ENCODE assay signal across 8 cellular contexts in the genomic region with DNA sequence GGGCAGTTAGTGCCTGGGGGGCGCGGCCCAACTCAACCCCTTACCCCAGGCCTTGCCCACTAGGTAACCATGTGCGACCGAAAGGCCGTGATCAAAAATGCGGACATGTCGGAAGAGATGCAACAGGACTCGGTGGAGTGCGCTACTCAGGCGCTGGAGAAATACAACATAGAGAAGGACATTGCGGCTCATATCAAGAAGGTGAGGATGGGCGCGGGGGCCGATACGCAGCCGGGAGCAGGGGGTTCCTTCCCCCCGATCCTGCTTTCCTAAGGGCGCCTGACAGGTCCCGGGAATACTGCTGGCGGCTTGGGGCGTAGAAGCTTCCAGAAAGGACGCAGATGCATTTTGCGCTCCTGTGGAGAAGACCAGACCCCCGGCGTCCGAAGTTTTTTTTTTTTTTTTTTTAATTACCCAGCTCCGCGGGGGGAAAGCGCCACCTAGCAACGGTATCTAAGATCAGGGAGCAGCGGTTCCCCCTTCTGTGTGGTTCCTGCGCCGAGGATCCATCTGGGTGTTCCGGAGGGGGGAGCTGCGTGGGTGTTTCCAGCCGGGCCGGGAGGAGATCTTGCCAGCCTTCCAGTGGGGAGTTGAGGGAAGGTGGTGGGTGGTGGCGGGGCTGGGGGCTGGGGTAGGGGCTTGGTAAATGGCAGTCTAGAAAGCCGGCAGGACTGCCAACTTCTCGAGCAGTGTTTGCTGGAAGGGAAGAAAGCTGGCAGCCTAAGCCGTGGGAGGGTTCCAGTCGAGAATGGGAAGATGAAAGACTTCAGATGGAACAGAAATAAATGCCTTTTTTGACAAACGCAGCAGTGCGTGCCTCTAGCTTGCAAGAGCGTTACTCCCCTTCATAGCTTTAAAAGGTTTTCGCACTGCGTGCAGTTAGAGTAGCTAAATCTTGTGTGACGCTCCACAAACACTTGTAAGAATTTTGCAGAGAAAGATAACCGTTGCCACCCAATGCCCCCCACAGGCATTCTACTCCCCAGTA. TPM values are rescaled to one million over a fixed set of nuclear protein-coding genes. Genes with fewer than 3 reads are reported as not detected.
A peak's percentile ranks its signal among the peaks of the same experiment; 100 is the strongest.
DNase-seq lines count a peak whose midpoint lies in the region; ATAC-seq and TF ChIP-seq lines count a peak whose summit lies in the region.

No MANE protein-coding gene starts in this region.

- TF ChIP-seq CTCF in MM.1S (IDR thresholded peaks at IDR 0.05; ENCODE audit: low read length): no peak
- TF ChIP-seq CTCF in activated B cell treated with CpG ODN at 0.5 μM for 24 hours (IDR thresholded peaks at IDR 0.05): no peak

- no peaks in the 10 kb centered on the region for H4K20me1 ChIP-seq in MM.1S (ENCODE audit: insufficient read depth, low read length)

- peak overlapping the region; percentile 74 for H3K4me2 ChIP-seq in MM.1S (ENCODE audit: low read depth, low read length)

- H3K4me1 Mint-ChIP-seq in activated B cell treated with CpG ODN at 0.5 μM for 24 hours: peaks cover 29% of the 10 kb centered on the region

- DNase-seq in COLO829 (ENCODE audit: low spot score) (peak; percentile 40), MM.1S (peak; percentile 27), activated B cell treated with CpG ODN at 0.5 μM for 24 hours (no peak), cerebellar cortex (ENCODE audit: low spot score) (peak; percentile 77), kidney tubule cell (ENCODE audit: low spot score) (peak; percentile 45), mesenteric fat pad (ENCODE audit: low spot score) (no peak)
- peak; percentile 64 for DNase-seq in stimulated activated CD4-positive, alpha-beta T cell treated with anti-CD3 and anti-CD28 coated beads, Interleukin-15, amount 100 ng/mL, for 24 hours

- H3K36me3 ChIP-seq in MM.1S (replicated peaks; ENCODE audit: insufficient read depth, low read length): no peaks in the 10 kb centered on the region

- intact Hi-C loops in activated B cell treated with CpG ODN at 0.5 μM for 24 hours (cut with micrococcal nuclease): loop anchor here (1.0 to 2.0 kb wide), 8 partner anchors 33 to 408 kb away; partner anchors contain the start of genes COQ5, GATC, POP5 and RNF10

- no peaks in the 10 kb centered on the region for H3K4me1 ChIP-seq in MM.1S (ENCODE audit: low read length)

- H3K27ac Mint-ChIP-seq in activated B cell treated with CpG ODN at 0.5 μM for 24 hours: peak overlapping the region; percentile 91

- CTCF ChIA-PET in activated B cell treated with CpG ODN at 0.5 μM for 24 hours (lab: Charles Lee): interaction anchor here (1.0 to 3.2 kb wide), 5 partner anchors 27 to 140 kb away, joined by 3 to 16 read pairs (median 4); partner anchors contain the start of genes COX6A1 and SRSF9

- H3K9me2 ChIP-seq in MM.1S (replicated peaks; ENCODE audit: insufficient read depth, low read length): no peaks in the 10 kb centered on the region

- H3K9me3 Mint-ChIP-seq in activated B cell treated with CpG ODN at 0.5 μM for 24 hours: no peaks in the 10 kb centered on the region

- POLR2A ChIA-PET in activated B cell treated with CpG ODN at 0.5 μM for 24 hours (lab: Charles Lee): interaction anchor here (0.5 to 3.3 kb wide), 22 partner anchors 11 to 1392 kb away, joined by 3 to 54 read pairs (median 5); partner anchors contain the start of genes COQ5, COX6A1, MLEC and PSMD9

- no peaks in the 10 kb centered on the region for H3K9me3 ChIP-seq in MM.1S (replicated peaks; ENCODE audit: insufficient read depth, low read length)

- H3K27ac ChIP-seq in MM.1S (ENCODE audit: low read length): peak overlapping the region; percentile 29; the same call in 1 of the 2 replicates

- ATAC-seq in GM21447 (IDR thresholded peaks at IDR 0.05; ENCODE audit: unreplicated experiment) (peak; percentile 21), activated B cell treated with CpG ODN at 0.5 μM for 24 hours (ENCODE audit: low read depth) (peak; percentile 18)

- 0 out of 2 replicates have a peak, but pooled peaks cover 5% of the 10 kb centered on the region for H3F3A ChIP-seq in MM.1S (ENCODE audit: insufficient read depth, low read length)

- H3K27me3 ChIP-seq in MM.1S (replicated peaks; ENCODE audit: insufficient read depth, low read length): no peaks in the 10 kb centered on the region

- H3K36me3 Mint-ChIP-seq in activated B cell treated with CpG ODN at 0.5 μM for 24 hours (ENCODE audit: low read depth): peaks cover 44% of the 10 kb centered on the region

- no peaks in the 10 kb centered on the region for H3K27me3 Mint-ChIP-seq in activated B cell treated with CpG ODN at 0.5 μM for 24 hours

- H2AFZ ChIP-seq in MM.1S (ENCODE audit: low read length): no peak overlapping the region

- H3K9ac ChIP-seq in MM.1S (ENCODE audit: low read length): peak overlapping the region; percentile 75

- H3K79me2 ChIP-seq in MM.1S (ENCODE audit: low read length): peaks cover 23% of the 10 kb centered on the region

- H3K4me3 ChIP-seq in MM.1S (ENCODE audit: low read length): peak overlapping the region; percentile 82

- H3K4me3 Mint-ChIP-seq in activated B cell treated with CpG ODN at 0.5 μM for 24 hours: peak overlapping the region; percentile 96

RNA-seq across cellular contexts. Expression of gene DYNLL1, which starts 0.7 kb away (rescaled TPM):
- total RNA-seq in activated B cell treated with CpG ODN at 0.5 μM for 24 hours (159 and 180 TPM in 2 replicates), mesenteric fat pad (142 TPM)

RNA-seq across cellular contexts. Expression of gene SRSF9, which starts 27.1 kb away (rescaled TPM):
- total RNA-seq in activated B cell treated with CpG ODN at 0.5 μM for 24 hours (191 and 192 TPM in 2 replicates), mesenteric fat pad (120 TPM)

RNA-seq across cellular contexts. Expression of gene COQ5, which starts 32.3 kb away (rescaled TPM):
- total RNA-seq in activated B cell treated with CpG ODN at 0.5 μM for 24 hours: 25.3 and 29.5 TPM in 2 replicates
- total RNA-seq in mesenteric fat pad: 23.3 TPM

RNA-seq across cellular contexts. Expression of gene RNF10, which starts 37.5 kb away (rescaled TPM):
- 180 and 200 TPM in 2 replicates for total RNA-seq in activated B cell treated with CpG ODN at 0.5 μM for 24 hours
- total RNA-seq in mesenteric fat pad: 224 TPM

RNA-seq across cellular contexts. Expression of gene GATC, which starts 50.4 kb away (rescaled TPM):
- 33.4 and 35.2 TPM in 2 replicates for total RNA-seq in activated B cell treated with CpG ODN at 0.5 μM for 24 hours
- 27.7 TPM for total RNA-seq in mesenteric fat pad

Comparison
In these comparisons a context has a peak if more than half of its experiments do, and no peak if none do; other contexts are left out.
1. DNase-seq: peak in COLO829 (single experiment), MM.1S (single experiment), cerebellar cortex (single experiment), kidney tubule cell (single experiment) and stimulated activated CD4-positive, alpha-beta T cell treated with anti-CD3 and anti-CD28 coated beads, Interleukin-15, amount 100 ng/mL, for 24 hours (single experiment); none in activated B cell treated with CpG ODN at 0.5 μM for 24 hours (single experiment) and mesenteric fat pad (single experiment).